ENCODE assay signal across 15 cellular contexts in the genomic region with DNA sequence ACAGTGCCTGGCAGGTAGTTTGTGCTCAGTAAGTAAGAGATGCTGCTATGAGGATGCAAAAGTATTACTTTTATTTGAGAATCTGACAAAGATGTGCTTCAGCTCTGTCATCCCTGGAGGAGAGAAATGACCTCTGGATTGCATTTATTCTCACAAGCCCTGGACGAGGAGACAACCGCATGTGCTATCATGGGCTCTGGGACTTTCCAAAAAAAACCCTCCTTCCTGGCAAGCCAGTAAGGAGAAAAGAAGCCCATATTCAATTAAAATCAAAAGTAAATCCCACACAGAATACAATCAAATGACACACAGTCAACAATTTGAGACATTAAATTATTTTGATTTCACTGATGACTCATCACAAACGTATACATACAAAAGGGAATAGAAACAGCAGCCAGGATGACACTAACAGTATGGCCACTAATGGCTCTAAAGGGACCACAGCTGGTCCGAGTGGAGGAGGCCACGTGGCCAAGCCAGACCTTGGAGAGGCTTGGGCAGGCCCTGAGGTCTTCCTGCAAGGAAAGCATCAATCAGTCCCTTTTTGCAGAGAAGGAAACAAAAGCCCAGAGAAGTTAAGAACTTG. TPM values are rescaled to one million over a fixed set of nuclear protein-coding genes. Genes with fewer than 3 reads are reported as not detected.
A peak's percentile ranks its signal among the peaks of the same experiment; 100 is the strongest.
DNase-seq lines count a peak whose midpoint lies in the region; ATAC-seq and TF ChIP-seq lines count a peak whose summit lies in the region.
"Had no signal": no experiment of that assay in that cellular context is flagged by ENCODE, and none has a peak within 500 bp of the region (broad histone marks: within the 10 kb centered on the region; RNA-seq: fewer than 3 reads in every experiment).

No MANE protein-coding gene starts in this region.

- H3K36me3 ChIP-seq in HEK293 (ENCODE audit: control insufficient read depth in 2 of 2, insufficient read depth in 1 of 2, low read length in 2 of 2) (no peaks in the 10 kb centered on the region), osteoblast (ENCODE audit: insufficient read depth, low read length) (no peaks in the 10 kb centered on the region)
- H3K36me3 ChIP-seq: thoracic aorta had no signal

- H3K4me2 ChIP-seq in osteoblast (ENCODE audit: insufficient read depth, low read length), result peak overlapping the region; percentile 9

- CTCF ChIA-PET in HEK293 (lab: Yijun Ruan, JAX), result interaction anchor here (0.5 to 2.2 kb wide), 2 partner anchors 26 to 136 kb away, joined by 3 to 7 read pairs; no protein-coding TSS in a partner anchor

- H4K20me1 ChIP-seq in osteoblast (ENCODE audit: insufficient read depth, low read length), result no peaks in the 10 kb centered on the region

- no peaks in the 10 kb centered on the region for H3K27me3 ChIP-seq in osteoblast (ENCODE audit: insufficient read depth, low read length)

- ATAC-seq in SK-N-SH treated with all-trans-retinoic acid at 6 μM for 48 hours (peak; percentile 67), HG02798 (IDR thresholded peaks at IDR 0.05; ENCODE audit: poor library complexity, unreplicated experiment) (no peak)
- ATAC-seq in naive thymus-derived CD8-positive, alpha-beta T cell, result no peak
- ATAC-seq: activated CD8-positive, alpha-beta T cell treated with anti-CD3 and anti-CD28 coated beads for 36 hours had no signal

- H3K4me1 Mint-ChIP-seq in T-helper 1 cell treated with Interleukin-12 subunit alpha and Interleukin-12 subunit beta and Interleukin-4 antibody, amounts not matched to agents 30 μg/mL and 1 μg/mL, for 36 hours (ENCODE audit: low read depth), result peaks cover 42% of the 10 kb centered on the region
- peaks cover 7 to 22% (median 13%) of the 10 kb centered on the region in 4 donors for H3K4me1 Mint-ChIP-seq in naive thymus-derived CD8-positive, alpha-beta T cell

- H2AFZ ChIP-seq in osteoblast (ENCODE audit: low read length), result peak overlapping the region; percentile 40

- H3K4me3 Mint-ChIP-seq in T-helper 1 cell treated with Interleukin-12 subunit alpha and Interleukin-12 subunit beta and Interleukin-4 antibody, amounts not matched to agents 30 μg/mL and 1 μg/mL, for 36 hours, result no peak overlapping the region
- H3K4me3 Mint-ChIP-seq in naive thymus-derived CD8-positive, alpha-beta T cell, result no peak overlapping the region
- H3K4me3 Mint-ChIP-seq: activated CD8-positive, alpha-beta T cell treated with anti-CD3 and anti-CD28 coated beads for 36 hours had no signal

- peak overlapping the region; percentile 56 for H3K27ac Mint-ChIP-seq in T-helper 1 cell treated with Interleukin-12 subunit alpha and Interleukin-12 subunit beta and Interleukin-4 antibody, amounts not matched to agents 30 μg/mL and 1 μg/mL, for 36 hours
- H3K27ac Mint-ChIP-seq in naive thymus-derived CD8-positive, alpha-beta T cell, result no peak overlapping the region
- H3K27ac Mint-ChIP-seq: activated CD8-positive, alpha-beta T cell treated with anti-CD3 and anti-CD28 coated beads for 36 hours had no signal

- H3K4me1 ChIP-seq in HEK293 (ENCODE audit: control insufficient read depth, insufficient read depth, low read length) (no peaks in the 10 kb centered on the region), osteoblast (ENCODE audit: insufficient read depth, low read length) (peaks cover 7% of the 10 kb centered on the region)

- H3K4me3 ChIP-seq in HEK293 (ENCODE audit: low read depth, low read length) (no peak overlapping the region), osteoblast (ENCODE audit: insufficient read depth, low read length) (no peak overlapping the region)
- H3K4me3 ChIP-seq: thoracic aorta had no signal

- TF ChIP-seq CTCF in HEK293 (tag by site-specific recombination; IDR thresholded peaks at IDR 0.05) (no peak), osteoblast (IDR thresholded peaks at IDR 0.05; ENCODE audit: extremely low read depth, low read depth, low read length) (no peak)

- no peaks in the 10 kb centered on the region for H3K36me3 Mint-ChIP-seq in T-helper 1 cell treated with Interleukin-12 subunit alpha and Interleukin-12 subunit beta and Interleukin-4 antibody, amounts not matched to agents 30 μg/mL and 1 μg/mL, for 36 hours (ENCODE audit: low read depth)
- H3K36me3 Mint-ChIP-seq in naive thymus-derived CD8-positive, alpha-beta T cell, result no peaks in the 10 kb centered on the region

- H3K79me2 ChIP-seq in osteoblast (ENCODE audit: insufficient read depth, low read length), result no peaks in the 10 kb centered on the region

- H3K27me3 Mint-ChIP-seq in T-helper 1 cell treated with Interleukin-12 subunit alpha and Interleukin-12 subunit beta and Interleukin-4 antibody, amounts not matched to agents 30 μg/mL and 1 μg/mL, for 36 hours (ENCODE audit: low read depth), result no peaks in the 10 kb centered on the region
- H3K27me3 Mint-ChIP-seq in naive thymus-derived CD8-positive, alpha-beta T cell, result peaks cover 0 to 7% (median 2%) of the 10 kb centered on the region in 5 donors
- H3K27me3 Mint-ChIP-seq: activated CD8-positive, alpha-beta T cell treated with anti-CD3 and anti-CD28 coated beads for 36 hours had no signal

- H3K27ac ChIP-seq in HEK293 (ENCODE audit: extremely low read depth, low read depth, low read length) (no peak overlapping the region), osteoblast (ENCODE audit: low read depth, low read length) (no peak overlapping the region)
- H3K27ac ChIP-seq: thoracic aorta had no signal

- H3K9me3 Mint-ChIP-seq in T-helper 1 cell treated with Interleukin-12 subunit alpha and Interleukin-12 subunit beta and Interleukin-4 antibody, amounts not matched to agents 30 μg/mL and 1 μg/mL, for 36 hours, result no peaks in the 10 kb centered on the region
- H3K9me3 Mint-ChIP-seq in naive thymus-derived CD8-positive, alpha-beta T cell, result no peaks in the 10 kb centered on the region
- H3K9me3 Mint-ChIP-seq: activated CD8-positive, alpha-beta T cell treated with anti-CD3 and anti-CD28 coated beads for 36 hours had no signal

- POLR2A ChIA-PET in HEK293 (lab: Yijun Ruan, JAX), result no interaction called here
- POLR2A ChIA-PET in naive thymus-derived CD8-positive, alpha-beta T cell (lab: Charles Lee), result no interaction called here

- H3K9me3 ChIP-seq in HEK293 (ENCODE audit: control insufficient read depth, insufficient read depth, low read depth, low read length) (no peaks in the 10 kb centered on the region), osteoblast (ENCODE audit: low read depth, low read length) (no peaks in the 10 kb centered on the region)
- H3K9me3 ChIP-seq: thoracic aorta had no signal

- DNase-seq in T-helper 1 cell, result no peak
- DNase-seq in osteoblast (ENCODE audit: insufficient read length, low spot score, missing footprints), result no peak
- DNase-seq in naive thymus-derived CD8-positive, alpha-beta T cell, result no peak
- no peak for DNase-seq in NCI-H2081 (lab: John Stamatoyannopoulos, UW)
- DNase-seq: activated CD8-positive, alpha-beta T cell treated with anti-CD3 and anti-CD28 coated beads for 36 hours; activated gamma-delta T cell; foreskin melanocyte; NCI-H1105 treated with DMSO at 0.1 percent for 48 hours; OCI-M1; T1000 had no signal

TF ChIP-seq in HEK293, 187 proteins besides CTCF, POLR2A, EP300 and RAD21:
- peak; percentile 52; the same call in 1 of the 2 replicates for TF ChIP-seq PRDM1 (tag by site-specific recombination; IDR thresholded peaks at IDR 0.05)
- no peak for TF ChIP-seq ZNF521 (tag by site-specific recombination; IDR thresholded peaks at IDR 0.05)
- TF ChIP-seq ZNF514 (tag by site-specific recombination; IDR thresholded peaks at IDR 0.05), result no peak
- no peak for TF ChIP-seq ZNF768 (tag by site-specific recombination; IDR thresholded peaks at IDR 0.05)
TF ChIP-seq in HEK293: peak in this region for 1.

TF ChIP-seq in SK-N-SH treated with all-trans-retinoic acid at 6 μM for 48 hours, 23 proteins besides CTCF, POLR2A, EP300 and RAD21:
- TF ChIP-seq ZNF70 (CRISPR knock-in tag; IDR thresholded peaks at IDR 0.05) (no peak), ZNF8 (CRISPR knock-in tag; IDR thresholded peaks at IDR 0.05) (no peak), ZFP30 (CRISPR knock-in tag; IDR thresholded peaks at IDR 0.05) (no peak), RARB (CRISPR knock-in tag; IDR thresholded peaks at IDR 0.05) (no peak), TCF4 (CRISPR knock-in tag; IDR thresholded peaks at IDR 0.05; ENCODE audit: borderline replicate concordance) (no peak), GLIS3 (CRISPR knock-in tag; IDR thresholded peaks at IDR 0.05) (no peak)
- TF ChIP-seq, protein P1, sequence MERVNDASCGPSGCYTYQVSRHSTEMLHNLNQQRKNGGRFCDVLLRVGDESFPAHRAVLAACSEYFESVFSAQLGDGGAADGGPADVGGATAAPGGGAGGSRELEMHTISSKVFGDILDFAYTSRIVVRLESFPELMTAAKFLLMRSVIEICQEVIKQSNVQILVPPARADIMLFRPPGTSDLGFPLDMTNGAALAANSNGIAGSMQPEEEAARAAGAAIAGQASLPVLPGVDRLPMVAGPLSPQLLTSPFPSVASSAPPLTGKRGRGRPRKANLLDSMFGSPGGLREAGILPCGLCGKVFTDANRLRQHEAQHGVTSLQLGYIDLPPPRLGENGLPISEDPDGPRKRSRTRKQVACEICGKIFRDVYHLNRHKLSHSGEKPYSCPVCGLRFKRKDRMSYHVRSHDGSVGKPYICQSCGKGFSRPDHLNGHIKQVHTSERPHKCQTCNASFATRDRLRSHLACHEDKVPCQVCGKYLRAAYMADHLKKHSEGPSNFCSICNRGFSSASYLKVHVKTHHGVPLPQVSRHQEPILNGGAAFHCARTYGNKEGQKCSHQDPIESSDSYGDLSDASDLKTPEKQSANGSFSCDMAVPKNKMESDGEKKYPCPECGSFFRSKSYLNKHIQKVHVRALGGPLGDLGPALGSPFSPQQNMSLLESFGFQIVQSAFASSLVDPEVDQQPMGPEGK (CRISPR knock-in tag; IDR thresholded peaks at IDR 0.05; ENCODE audit: borderline replicate concordance), result no peak
- TF ChIP-seq, protein P2, sequence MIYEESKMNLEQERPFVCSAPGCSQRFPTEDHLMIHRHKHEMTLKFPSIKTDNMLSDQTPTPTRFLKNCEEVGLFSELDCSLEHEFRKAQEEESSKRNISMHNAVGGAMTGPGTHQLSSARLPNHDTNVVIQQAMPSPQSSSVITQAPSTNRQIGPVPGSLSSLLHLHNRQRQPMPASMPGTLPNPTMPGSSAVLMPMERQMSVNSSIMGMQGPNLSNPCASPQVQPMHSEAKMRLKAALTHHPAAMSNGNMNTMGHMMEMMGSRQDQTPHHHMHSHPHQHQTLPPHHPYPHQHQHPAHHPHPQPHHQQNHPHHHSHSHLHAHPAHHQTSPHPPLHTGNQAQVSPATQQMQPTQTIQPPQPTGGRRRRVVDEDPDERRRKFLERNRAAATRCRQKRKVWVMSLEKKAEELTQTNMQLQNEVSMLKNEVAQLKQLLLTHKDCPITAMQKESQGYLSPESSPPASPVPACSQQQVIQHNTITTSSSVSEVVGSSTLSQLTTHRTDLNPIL (CRISPR knock-in tag; IDR thresholded peaks at IDR 0.05; ENCODE audit: low read depth), result no peak

RNA-seq across cellular contexts. Expression of gene LRRC20, which starts 24.9 kb away (rescaled TPM):
- 8.3 and 9.1 TPM in 2 replicates for total RNA-seq in osteoblast
- 1 to 10 TPM; 1.3 to 1.5 TPM for total RNA-seq in naive thymus-derived CD8-positive, alpha-beta T cell
- polyA plus RNA-seq in naive thymus-derived CD8-positive, alpha-beta T cell, result 1 to 10 TPM; 1.8 to 2.2 (median 2.1) TPM

RNA-seq across cellular contexts. Expression of gene EIF4EBP2, which starts 46.4 kb away (rescaled TPM):
- total RNA-seq in osteoblast, result 46.0 and 51.0 TPM in 2 replicates
- 10 to 100 TPM; 44.9 to 49.4 TPM for total RNA-seq in naive thymus-derived CD8-positive, alpha-beta T cell
- 10 to 100 TPM; 44.8 to 62.4 (median 47.7) TPM for polyA plus RNA-seq in naive thymus-derived CD8-positive, alpha-beta T cell
